In the genomic region with DNA sequence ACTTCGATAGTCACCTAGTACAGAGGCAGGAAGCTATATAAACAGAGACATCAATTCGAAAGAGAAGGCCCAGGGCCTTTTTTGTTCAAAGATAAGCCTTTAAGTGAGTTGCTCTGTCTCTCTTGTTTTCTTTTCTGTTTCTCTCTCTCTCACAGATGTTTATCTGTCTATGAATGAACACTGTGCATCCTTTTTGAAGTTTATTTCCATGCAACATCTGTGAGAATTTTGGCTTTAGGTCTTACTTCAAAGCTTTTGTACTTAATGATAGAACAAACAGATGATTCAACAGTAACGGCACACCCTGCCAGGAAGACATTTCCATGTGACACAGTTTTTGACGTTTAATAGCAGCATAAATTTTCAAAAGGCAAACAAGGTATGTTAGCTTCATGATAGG, we compare ENCODE assay signal across 19 cellular contexts.
"Had no signal": no experiment of that assay in that cellular context is flagged by ENCODE, and none has a peak within 500 bp of the region (broad histone marks: within the 10 kb centered on the region; RNA-seq: fewer than 3 reads in every experiment).

No MANE protein-coding gene starts in this region.

- ATAC-seq: activated CD4-positive, CD25-positive, alpha-beta regulatory T cell treated with anti-CD3 and anti-CD28 coated beads, Interleukin-2, amount 50 U/mL, for 24 hours; activated CD8-positive, alpha-beta memory T cell treated with anti-CD3 and anti-CD28 coated beads, Interleukin-2, amount 10 ng/mL, durations not matched to agents 7 days and 5 days; activated CD8-positive, alpha-beta T cell treated with anti-CD3 and anti-CD28 coated beads for 36 hours; left lobe of liver; lower lobe of right lung; naive thymus-derived CD8-positive, alpha-beta T cell; stimulated activated naive B cell treated with anti-CD40 and anti-IgM and Interleukin-4, amounts not matched to agents 10 μg/mL and 1 μg/mL and 100 μg/mL, for 72 hours had no signal

- H3K27ac ChIP-seq: lower lobe of right lung, transverse colon, vagina had no signal

- FAIRE-seq: endometrium had no signal

- H3K4me3 ChIP-seq: lower lobe of right lung, transverse colon, vagina had no signal

- H3K4me1 ChIP-seq: lower lobe of right lung, transverse colon, vagina had no signal

- H3K9me3 ChIP-seq: lower lobe of right lung, vagina had no signal

- DNase-seq: activated CD4-positive, alpha-beta T cell treated with anti-CD3 and anti-CD28 coated beads, Interleukin-2, amount 10 ng/mL, durations not matched to agents 24 days and 14 days; activated CD8-positive, alpha-beta memory T cell treated with anti-CD3 and anti-CD28 coated beads, Interleukin-2, amount 10 ng/mL, durations not matched to agents 7 days and 5 days; activated CD8-positive, alpha-beta T cell treated with anti-CD3 and anti-CD28 coated beads for 36 hours; activated gamma-delta T cell treated with Interleukin-2 at 50 U/mL for 16 hours; activated T-cell treated with anti-CD3 and anti-CD28 coated beads for 4 hours; aorta; effector CD4-positive, alpha-beta T cell; foreskin fibroblast; lower lobe of right lung; naive thymus-derived CD8-positive, alpha-beta T cell; retina; stimulated activated CD4-positive, alpha-beta T cell treated with anti-CD3 and anti-CD28 coated beads, Interleukin-2, amount 100 ng/mL, for 48 hours; stimulated activated CD8-positive, alpha-beta memory T cell treated with anti-CD3 and anti-CD28 coated beads, Interleukin-4, amount 100 ng/mL, for 48 hours; stimulated activated naive B cell treated with anti-CD40 and anti-IgM and Interleukin-4, amounts not matched to agents 10 μg/mL and 1 μg/mL and 100 μg/mL, for 72 hours; transverse colon had no signal
